In the genomic region with DNA sequence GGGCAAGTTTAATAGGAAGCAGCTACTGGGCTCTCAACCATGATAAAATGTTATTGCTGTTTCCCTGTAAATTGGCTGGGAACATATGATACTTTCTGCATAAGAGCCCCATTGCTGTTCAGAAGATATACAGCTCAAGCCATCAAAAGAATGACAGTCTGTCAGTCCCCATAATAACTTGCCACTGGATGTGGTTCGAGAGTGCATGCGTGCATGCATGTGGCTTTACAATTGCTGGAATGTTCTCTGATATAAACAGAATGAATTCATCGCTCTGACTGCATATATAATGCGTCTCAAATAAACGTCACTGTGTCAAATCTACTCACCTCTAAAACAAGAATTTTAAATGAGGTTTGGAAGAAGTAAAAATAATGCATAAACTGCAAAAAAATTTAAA, we compare ENCODE assay signal across 2 cellular contexts.
TF ChIP-seq lines count a peak whose summit lies in the region.

No MANE protein-coding gene starts in this region.

TF ChIP-seq in H1, 55 proteins besides CTCF, POLR2A, EP300 and RAD21 (continued from another document):
- TF ChIP-seq FOSL1 (IDR thresholded peaks at IDR 0.05; ENCODE audit: insufficient read depth, low read depth, low read length) (no peak), ASH2L (IDR thresholded peaks at IDR 0.05; ENCODE audit: low read length) (no peak), HDAC6 (IDR thresholded peaks at IDR 0.05; ENCODE audit: low read depth, low read length) (no peak), JUND (IDR thresholded peaks at IDR 0.05; ENCODE audit: low read length) (no peak), TBP (IDR thresholded peaks at IDR 0.05; ENCODE audit: low read depth, low read length) (no peak), POLR2AphosphoS5 (IDR thresholded peaks at IDR 0.05; ENCODE audit: low read depth, low read length) (no peak), EGR1 (IDR thresholded peaks at IDR 0.05; ENCODE audit: borderline replicate concordance, low read depth, low read length) (no peak), BCL11A (IDR thresholded peaks at IDR 0.05; ENCODE audit: low read depth in 2 of 2, low read length in 2 of 2) (no peak), SUZ12 (IDR thresholded peaks at IDR 0.05; ENCODE audit: low read length) (no peak), SIX5 (IDR thresholded peaks at IDR 0.05; ENCODE audit: low read depth, low read length) (no peak), GABPA (IDR thresholded peaks at IDR 0.05; ENCODE audit: borderline replicate concordance, insufficient read depth, low read length) (no peak)
- TF ChIP-seq, protein P1, sequence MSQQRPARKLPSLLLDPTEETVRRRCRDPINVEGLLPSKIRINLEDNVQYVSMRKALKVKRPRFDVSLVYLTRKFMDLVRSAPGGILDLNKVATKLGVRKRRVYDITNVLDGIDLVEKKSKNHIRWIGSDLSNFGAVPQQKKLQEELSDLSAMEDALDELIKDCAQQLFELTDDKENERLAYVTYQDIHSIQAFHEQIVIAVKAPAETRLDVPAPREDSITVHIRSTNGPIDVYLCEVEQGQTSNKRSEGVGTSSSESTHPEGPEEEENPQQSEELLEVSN (IDR thresholded peaks at IDR 0.05), result no peak
- TF ChIP-seq, protein P2, sequence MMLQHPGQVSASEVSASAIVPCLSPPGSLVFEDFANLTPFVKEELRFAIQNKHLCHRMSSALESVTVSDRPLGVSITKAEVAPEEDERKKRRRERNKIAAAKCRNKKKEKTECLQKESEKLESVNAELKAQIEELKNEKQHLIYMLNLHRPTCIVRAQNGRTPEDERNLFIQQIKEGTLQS (IDR thresholded peaks at IDR 0.05; ENCODE audit: insufficient read depth, low read depth, low read length), result no peak

TF ChIP-seq in neural cell, 6 proteins besides CTCF, POLR2A, EP300 and RAD21 (continued from another document):
- TF ChIP-seq, protein P3, sequence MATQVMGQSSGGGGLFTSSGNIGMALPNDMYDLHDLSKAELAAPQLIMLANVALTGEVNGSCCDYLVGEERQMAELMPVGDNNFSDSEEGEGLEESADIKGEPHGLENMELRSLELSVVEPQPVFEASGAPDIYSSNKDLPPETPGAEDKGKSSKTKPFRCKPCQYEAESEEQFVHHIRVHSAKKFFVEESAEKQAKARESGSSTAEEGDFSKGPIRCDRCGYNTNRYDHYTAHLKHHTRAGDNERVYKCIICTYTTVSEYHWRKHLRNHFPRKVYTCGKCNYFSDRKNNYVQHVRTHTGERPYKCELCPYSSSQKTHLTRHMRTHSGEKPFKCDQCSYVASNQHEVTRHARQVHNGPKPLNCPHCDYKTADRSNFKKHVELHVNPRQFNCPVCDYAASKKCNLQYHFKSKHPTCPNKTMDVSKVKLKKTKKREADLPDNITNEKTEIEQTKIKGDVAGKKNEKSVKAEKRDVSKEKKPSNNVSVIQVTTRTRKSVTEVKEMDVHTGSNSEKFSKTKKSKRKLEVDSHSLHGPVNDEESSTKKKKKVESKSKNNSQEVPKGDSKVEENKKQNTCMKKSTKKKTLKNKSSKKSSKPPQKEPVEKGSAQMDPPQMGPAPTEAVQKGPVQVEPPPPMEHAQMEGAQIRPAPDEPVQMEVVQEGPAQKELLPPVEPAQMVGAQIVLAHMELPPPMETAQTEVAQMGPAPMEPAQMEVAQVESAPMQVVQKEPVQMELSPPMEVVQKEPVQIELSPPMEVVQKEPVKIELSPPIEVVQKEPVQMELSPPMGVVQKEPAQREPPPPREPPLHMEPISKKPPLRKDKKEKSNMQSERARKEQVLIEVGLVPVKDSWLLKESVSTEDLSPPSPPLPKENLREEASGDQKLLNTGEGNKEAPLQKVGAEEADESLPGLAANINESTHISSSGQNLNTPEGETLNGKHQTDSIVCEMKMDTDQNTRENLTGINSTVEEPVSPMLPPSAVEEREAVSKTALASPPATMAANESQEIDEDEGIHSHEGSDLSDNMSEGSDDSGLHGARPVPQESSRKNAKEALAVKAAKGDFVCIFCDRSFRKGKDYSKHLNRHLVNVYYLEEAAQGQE (IDR thresholded peaks at IDR 0.05; ENCODE audit: borderline replicate concordance), result peak; percentile 67
- TF ChIP-seq POLR2AphosphoS5 (IDR thresholded peaks at IDR 0.05), result peak; percentile 75
